ENCODE assay signal across 23 cellular contexts in genomic region chr20:37970856-37971245, GRCh38.
"Had no signal": no experiment of that assay in that cellular context is flagged by ENCODE, and none has a peak within 500 bp of the region (broad histone marks: within the 10 kb centered on the region; RNA-seq: fewer than 3 reads in every experiment).

No MANE protein-coding gene starts in this region.

- H3K4me3 Mint-ChIP-seq: immature natural killer cell; nephron; stimulated activated naive B cell treated with anti-CD40 and anti-IgM and Interleukin-4, amounts not matched to agents 10 μg/mL and 1 μg/mL and 100 μg/mL, for 72 hours had no signal

- H2AFZ ChIP-seq: parathyroid adenoma had no signal

- H3K27ac Mint-ChIP-seq: immature natural killer cell; nephron; stimulated activated naive B cell treated with anti-CD40 and anti-IgM and Interleukin-4, amounts not matched to agents 10 μg/mL and 1 μg/mL and 100 μg/mL, for 72 hours had no signal

- ATAC-seq: gastroesophageal sphincter; sciatic nerve; stimulated activated naive B cell treated with anti-CD40 and anti-IgM and Interleukin-4, amounts not matched to agents 10 μg/mL and 1 μg/mL and 100 μg/mL, for 72 hours had no signal

- H3K4me1 ChIP-seq: gastroesophageal sphincter, parathyroid adenoma, psoas muscle, spleen had no signal

- H3K27me3 ChIP-seq: dorsolateral prefrontal cortex, gastroesophageal sphincter, spleen had no signal

- H3K36me3 ChIP-seq: gastroesophageal sphincter, spleen had no signal

- DNase-seq: central memory CD4-positive, alpha-beta T cell; cortex of kidney; dorsolateral prefrontal cortex; effector CD8-positive, alpha-beta T cell; glutamatergic neuron; immature natural killer cell; kidney; left cardiac atrium; left ventricle myocardium superior; mesenchymal stem cell; psoas muscle; retina; spleen; stimulated activated CD4-positive, alpha-beta T cell treated with anti-CD3 and anti-CD28 coated beads, Interleukin-2, amount 100 ng/mL, for 24 hours; stimulated activated CD4-positive, alpha-beta T cell treated with anti-CD3 and anti-CD28 coated beads, Interleukin-4, amount 100 ng/mL, for 4 hours; stimulated activated naive B cell treated with anti-CD40 and anti-IgM and Interleukin-4, amounts not matched to agents 10 μg/mL and 1 μg/mL and 100 μg/mL, for 72 hours; trophoblast cell had no signal

- H3K4me3 ChIP-seq: dorsolateral prefrontal cortex, gastroesophageal sphincter, lung, psoas muscle, spleen had no signal

- FAIRE-seq: kidney, urothelium cell line had no signal

- H3K4me1 Mint-ChIP-seq: immature natural killer cell; stimulated activated naive B cell treated with anti-CD40 and anti-IgM and Interleukin-4, amounts not matched to agents 10 μg/mL and 1 μg/mL and 100 μg/mL, for 72 hours had no signal

- H3K9ac ChIP-seq: parathyroid adenoma had no signal

- H3K27ac ChIP-seq: dorsolateral prefrontal cortex, gastroesophageal sphincter, parathyroid adenoma, psoas muscle, spleen had no signal

- H3K79me2 ChIP-seq: parathyroid adenoma had no signal
